In genomic region chr2:136765256-136765735, GRCh38 we compare ENCODE assay signal across 10 cellular contexts. TPM values are rescaled to one million over a fixed set of nuclear protein-coding genes. Genes with fewer than 3 reads are reported as not detected.
DNase-seq lines count a peak whose midpoint lies in the region; ATAC-seq, FAIRE-seq and TF ChIP-seq lines count a peak whose summit lies in the region.
"Had no signal": no experiment of that assay in that cellular context is flagged by ENCODE, and none has a peak within 500 bp of the region (broad histone marks: within the 10 kb centered on the region; RNA-seq: fewer than 3 reads in every experiment).

A gene with protein sequence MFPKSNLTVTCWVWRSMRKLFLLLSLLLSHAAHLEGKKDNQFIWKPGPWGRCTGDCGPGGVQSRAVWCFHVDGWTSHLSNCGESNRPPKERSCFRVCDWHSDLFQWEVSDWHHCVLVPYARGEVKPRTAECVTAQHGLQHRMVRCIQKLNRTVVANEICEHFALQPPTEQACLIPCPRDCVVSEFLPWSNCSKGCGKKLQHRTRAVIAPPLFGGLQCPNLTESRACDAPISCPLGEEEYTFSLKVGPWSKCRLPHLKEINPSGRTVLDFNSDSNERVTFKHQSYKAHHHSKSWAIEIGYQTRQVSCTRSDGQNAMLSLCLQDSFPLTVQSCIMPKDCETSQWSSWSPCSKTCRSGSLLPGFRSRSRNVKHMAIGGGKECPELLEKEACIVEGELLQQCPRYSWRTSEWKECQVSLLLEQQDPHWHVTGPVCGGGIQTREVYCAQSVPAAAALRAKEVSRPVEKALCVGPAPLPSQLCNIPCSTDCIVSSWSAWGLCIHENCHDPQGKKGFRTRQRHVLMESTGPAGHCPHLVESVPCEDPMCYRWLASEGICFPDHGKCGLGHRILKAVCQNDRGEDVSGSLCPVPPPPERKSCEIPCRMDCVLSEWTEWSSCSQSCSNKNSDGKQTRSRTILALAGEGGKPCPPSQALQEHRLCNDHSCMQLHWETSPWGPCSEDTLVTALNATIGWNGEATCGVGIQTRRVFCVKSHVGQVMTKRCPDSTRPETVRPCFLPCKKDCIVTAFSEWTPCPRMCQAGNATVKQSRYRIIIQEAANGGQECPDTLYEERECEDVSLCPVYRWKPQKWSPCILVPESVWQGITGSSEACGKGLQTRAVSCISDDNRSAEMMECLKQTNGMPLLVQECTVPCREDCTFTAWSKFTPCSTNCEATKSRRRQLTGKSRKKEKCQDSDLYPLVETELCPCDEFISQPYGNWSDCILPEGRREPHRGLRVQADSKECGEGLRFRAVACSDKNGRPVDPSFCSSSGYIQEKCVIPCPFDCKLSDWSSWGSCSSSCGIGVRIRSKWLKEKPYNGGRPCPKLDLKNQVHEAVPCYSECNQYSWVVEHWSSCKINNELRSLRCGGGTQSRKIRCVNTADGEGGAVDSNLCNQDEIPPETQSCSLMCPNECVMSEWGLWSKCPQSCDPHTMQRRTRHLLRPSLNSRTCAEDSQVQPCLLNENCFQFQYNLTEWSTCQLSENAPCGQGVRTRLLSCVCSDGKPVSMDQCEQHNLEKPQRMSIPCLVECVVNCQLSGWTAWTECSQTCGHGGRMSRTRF (N-terminal part only) (plus strand): TSS chr2:136765545. CDS start chr2:136882179, 116,634 bp downstream.

- no peak within 1 kb of the TSS for H3K9ac ChIP-seq in endothelial cell of umbilical vein (replicated peaks; ENCODE audit: extremely low read depth, insufficient read depth, low read length)

- H3K27ac ChIP-seq in HEK293 (ENCODE audit: extremely low read depth, low read depth, low read length) (no peak within 1 kb of the TSS), endothelial cell of umbilical vein (ENCODE audit: insufficient read depth, low read depth, low read length) (no peak within 1 kb of the TSS)
- H3K27ac ChIP-seq: epithelial cell of prostate had no signal

- H3K27me3 Mint-ChIP-seq in nephron (ENCODE audit: low read depth), result peaks cover 99% of the 10 kb centered on the region

- no peaks in the 10 kb centered on the region for H3K9me3 ChIP-seq in HEK293 (ENCODE audit: control insufficient read depth, insufficient read depth, low read depth, low read length)
- H3K9me3 ChIP-seq in endothelial cell of umbilical vein (replicated peaks; ENCODE audit: control insufficient read depth, insufficient read depth, low read length), result no peaks in the 10 kb centered on the region

- POLR2A ChIA-PET in HEK293 (lab: Yijun Ruan, JAX), result no interaction called here
- POLR2A ChIA-PET in endothelial cell of umbilical vein (lab: Charles Lee), result no interaction called here

- H2AFZ ChIP-seq in endothelial cell of umbilical vein (ENCODE audit: low read depth, low read length), result no peak within 1 kb of the TSS

- H3K4me1 ChIP-seq in HEK293 (ENCODE audit: control insufficient read depth, insufficient read depth, low read length) (no peaks in the 10 kb centered on the region; the same call in 1 of the 2 replicates), endothelial cell of umbilical vein (ENCODE audit: control insufficient read depth, extremely low read depth, insufficient read depth, low read length) (no peaks in the 10 kb centered on the region)

- no TSS peak for BruUV-seq in endothelial cell of umbilical vein (replicated peaks; lab: Mats Ljungman, UMichigan)

- intact Hi-C loops in endothelial cell of umbilical vein (cut with micrococcal nuclease), result no loop called here

- ATAC-seq in HG02642 (IDR thresholded peaks at IDR 0.05; ENCODE audit: poor library complexity, unreplicated experiment) (no peak), HG02870 (IDR thresholded peaks at IDR 0.05; ENCODE audit: unreplicated experiment) (no peak), GM21390 (IDR thresholded peaks at IDR 0.05; ENCODE audit: unreplicated experiment) (no peak), GM19328 (IDR thresholded peaks at IDR 0.05; ENCODE audit: unreplicated experiment) (no peak)

- H3K79me2 ChIP-seq in endothelial cell of umbilical vein (ENCODE audit: control insufficient read depth, insufficient read depth, low read length), result no peaks in the 10 kb centered on the region

- H3K4me1 Mint-ChIP-seq in nephron, result peaks cover 21% of the 10 kb centered on the region

- peak within 1 kb of the TSS; percentile 15; the same call in 1 of the 2 replicates for H3K4me3 ChIP-seq in AG10803 (ENCODE audit: low read length)
- H3K4me3 ChIP-seq in HEK293 (ENCODE audit: low read depth, low read length), result peak within 1 kb of the TSS; percentile 38
- H3K4me3 ChIP-seq in endothelial cell of umbilical vein (replicated peaks in 1 of 3; ENCODE audit: insufficient read depth in 1 of 3, low read depth in 1 of 3, low read length in 3 of 3), result no peak within 1 kb of the TSS

- H3K36me3 Mint-ChIP-seq in nephron (ENCODE audit: low read depth), result no peaks in the 10 kb centered on the region

- CTCF ChIA-PET in HEK293 (lab: Yijun Ruan, JAX) (interaction anchor here (0.7 kb wide), 1 partner anchor 90 kb away, joined by 3 read pairs; no protein-coding TSS in a partner anchor), endothelial cell of umbilical vein (lab: Charles Lee) (no interaction called here)

- H3K9me3 Mint-ChIP-seq in nephron, result no peaks in the 10 kb centered on the region

- no peaks in the 10 kb centered on the region for H3K9me1 ChIP-seq in endothelial cell of umbilical vein (replicated peaks; ENCODE audit: control insufficient read depth, extremely low read depth, insufficient read depth, low read length)

- H3K4me2 ChIP-seq in endothelial cell of umbilical vein (ENCODE audit: insufficient read depth, low read length), result no peak within 1 kb of the TSS

- H3K36me3 ChIP-seq in HEK293 (ENCODE audit: control insufficient read depth in 2 of 2, insufficient read depth in 1 of 2, low read length in 2 of 2), result no peaks in the 10 kb centered on the region
- no peaks in the 10 kb centered on the region for H3K36me3 ChIP-seq in endothelial cell of umbilical vein (ENCODE audit: control insufficient read depth in 2 of 2, extremely low read depth in 1 of 2, insufficient read depth in 2 of 2, low read length in 2 of 2)

- H3K27me3 ChIP-seq in endothelial cell of umbilical vein (ENCODE audit: control insufficient read depth in 2 of 2, insufficient read depth in 2 of 2, low read length in 2 of 2), result peaks cover 9 to 18% of the 10 kb centered on the region in 2 experiments

- no peak for FAIRE-seq in endothelial cell of umbilical vein (lab: Jason Lieb, UNC)
- FAIRE-seq: TTC549 had no signal

- H4K20me1 ChIP-seq in endothelial cell of umbilical vein (replicated peaks; ENCODE audit: control insufficient read depth, extremely low read depth, insufficient read depth, low read length), result no peaks in the 10 kb centered on the region

- dilution Hi-C loops in endothelial cell of umbilical vein (cut with MboI; ENCODE audit: extremely low pct_ligation_motif_present, low sequenced_read_pairs), result no loop called here

- DNase-seq in AG10803 (ENCODE audit: low read depth) (no peak), endothelial cell of umbilical vein (ENCODE audit: low read depth, low spot score) (no peak)

- no peak for TF ChIP-seq POLR2A in endothelial cell of umbilical vein (IDR thresholded peaks at IDR 0.05; ENCODE audit: low read depth, low read length)

- H3K27ac Mint-ChIP-seq in nephron, result no peak within 1 kb of the TSS

- H3K4me3 Mint-ChIP-seq in nephron, result peak within 1 kb of the TSS; percentile 86 to 90 (median 89)

- no peak for TF ChIP-seq CTCF in AG10803 (conservative IDR thresholded peaks at IDR 0.05; ENCODE audit: low read length)
- TF ChIP-seq CTCF in HEK293 (tag by site-specific recombination; IDR thresholded peaks at IDR 0.05), result no peak
- TF ChIP-seq CTCF in endothelial cell of umbilical vein (IDR thresholded peaks at IDR 0.05; ENCODE audit: extremely low read depth in 1 of 2, insufficient read depth in 1 of 2, low read depth in 1 of 2, low read length in 2 of 2), result no peak
- no peak for TF ChIP-seq CTCF in nephron (IDR thresholded peaks at IDR 0.05; ENCODE audit: unreplicated experiment in 3 of 3)

TF ChIP-seq in endothelial cell of umbilical vein, 7 proteins besides CTCF, POLR2A, EP300 and RAD21:
- TF ChIP-seq POLR2AphosphoS5 (IDR thresholded peaks at IDR 0.05; ENCODE audit: insufficient read depth, low read depth, low read length) (no peak), FOS (IDR thresholded peaks at IDR 0.05; ENCODE audit: borderline replicate concordance, insufficient read depth, low read length) (no peak), MYC (IDR thresholded peaks at IDR 0.05; ENCODE audit: low read depth, low read length) (no peak), EZH2 (IDR thresholded peaks at IDR 0.05; ENCODE audit: borderline replicate concordance, low read depth, low read length, severe bottlenecking) (peak; percentile 6), JUN (IDR thresholded peaks at IDR 0.05; ENCODE audit: borderline replicate concordance, insufficient read depth, insufficient read length, low read depth) (no peak)
- TF ChIP-seq, protein P1, sequence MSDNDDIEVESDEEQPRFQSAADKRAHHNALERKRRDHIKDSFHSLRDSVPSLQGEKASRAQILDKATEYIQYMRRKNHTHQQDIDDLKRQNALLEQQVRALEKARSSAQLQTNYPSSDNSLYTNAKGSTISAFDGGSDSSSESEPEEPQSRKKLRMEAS (IDR thresholded peaks at IDR 0.05; ENCODE audit: insufficient read depth, insufficient read length), result no peak

RNA-seq across cellular contexts. Expression of the gene that starts here (rescaled TPM):
- total RNA-seq in endothelial cell of umbilical vein, result 0.04 TPM in 1 of 2 replicates, not detected in the other
- polyA plus RNA-seq in endothelial cell of umbilical vein, result not detected in 2 replicates
- not detected in 2 replicates for polyA plus RNA-seq in endothelial cell of umbilical vein (2011; cell fraction: cytosol; rRNA removed)
- polyA plus RNA-seq in endothelial cell of umbilical vein (2011; cell fraction: nucleus; rRNA removed), result not detected in 2 replicates
- polyA plus RNA-seq in endothelial cell of umbilical vein (2012), result not detected in 2 replicates
- not detected in 2 replicates for polyA minus RNA-seq in endothelial cell of umbilical vein
- not detected for polyA minus RNA-seq in endothelial cell of umbilical vein (2011; cell fraction: cytosol; rRNA and poly(A)+ RNA removed)
- 0.10 TPM in 1 of 2 replicates, not detected in the other for polyA minus RNA-seq in endothelial cell of umbilical vein (2011; cell fraction: nucleus; rRNA and poly(A)+ RNA removed)

Comparison
In these comparisons a context has a peak if more than half of its experiments do, and no peak if none do; other contexts are left out.
1. H3K4me3 ChIP-seq: peak in AG10803 (single experiment) and HEK293 (single experiment); none in endothelial cell of umbilical vein (0 of 3).